Comparison of ENCODE assay signal across 19 cellular contexts in the genomic region with DNA sequence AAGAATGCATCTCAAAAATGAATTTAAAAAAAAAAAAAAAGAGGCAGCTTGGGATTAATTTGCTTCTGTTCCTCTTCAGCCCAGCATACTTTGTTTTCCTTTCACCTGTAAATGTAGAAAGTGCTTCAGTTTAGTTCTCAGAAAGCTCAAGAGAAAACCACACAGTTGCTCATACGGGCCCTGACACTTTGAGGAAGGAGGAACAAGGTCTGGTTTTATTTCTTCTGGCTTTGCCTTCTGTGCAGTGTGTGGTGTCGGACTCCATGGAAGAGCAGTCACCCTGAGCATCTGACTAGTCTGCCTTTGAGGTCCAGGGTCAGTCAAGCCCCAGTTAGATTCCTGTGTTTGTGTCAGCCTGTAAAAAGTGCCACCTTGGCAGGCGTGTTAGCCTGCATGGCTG. TPM values are rescaled to one million over a fixed set of nuclear protein-coding genes. Genes with fewer than 3 reads are reported as not detected.
DNase-seq lines count a peak whose midpoint lies in the region; ATAC-seq, FAIRE-seq and TF ChIP-seq lines count a peak whose summit lies in the region.
"Had no signal": no experiment of that assay in that cellular context is flagged by ENCODE, and none has a peak within 500 bp of the region (broad histone marks: within the 10 kb centered on the region; RNA-seq: fewer than 3 reads in every experiment).

No MANE protein-coding gene starts in this region.

- H3K9me1 ChIP-seq in K562 (ENCODE audit: control insufficient read depth, insufficient read depth, low read length), result no peaks in the 10 kb centered on the region

- no peak overlapping the region for H3K9ac ChIP-seq in K562 (ENCODE audit: insufficient read depth in 1 of 2, low read depth in 2 of 2, low read length in 2 of 2)

- ATAC-seq in K562, result no peak
- ATAC-seq in psoas muscle, result no peak
- ATAC-seq: foreskin keratinocyte, GM23338, left colon, mucosa of descending colon, sciatic nerve had no signal

- intact Hi-C loops in K562 (cut with micrococcal nuclease) (no loop called here), psoas muscle (cut with DNase I) (no loop called here)

- H3K4me1 ChIP-seq in K562 (replicated peaks in 1 of 2; ENCODE audit: control insufficient read depth in 2 of 2, insufficient read depth in 2 of 2, low read length in 2 of 2) (no peaks in the 10 kb centered on the region), psoas muscle (peaks cover 56% of the 10 kb centered on the region)

- no peak for TF ChIP-seq CTCF in K562 (IDR thresholded peaks at IDR 0.05 in 2 of 3, conservative IDR thresholded peaks at IDR 0.05 in 1 of 3; ENCODE audit: insufficient read depth in 2 of 3, low read depth in 1 of 3, low read length in 3 of 3)
- TF ChIP-seq CTCF in psoas muscle (IDR thresholded peaks at IDR 0.05), result no peak

- no peak overlapping the region for H3K4me2 ChIP-seq in K562 (ENCODE audit: insufficient read depth, low read length)
- H3K4me2 ChIP-seq: GM23338 had no signal

- H3K27me3 ChIP-seq in K562 (ENCODE audit: control insufficient read depth in 2 of 2, insufficient read depth in 2 of 2, low read length in 2 of 2) (no peaks in the 10 kb centered on the region), psoas muscle (ENCODE audit: insufficient read depth in 3 of 3, low read length in 2 of 3) (no peaks in the 10 kb centered on the region)
- H3K27me3 ChIP-seq: foreskin keratinocyte had no signal

- TF ChIP-seq POLR2A in K562 (conservative IDR thresholded peaks at IDR 0.05), result no peak

- H3K9me3 ChIP-seq in K562 (replicated peaks; ENCODE audit: control insufficient read depth, insufficient read depth, low read depth, low read length) (no peaks in the 10 kb centered on the region), psoas muscle (no peaks in the 10 kb centered on the region)
- H3K9me3 ChIP-seq: mucosa of descending colon had no signal

- no peak for TF ChIP-seq EP300 in K562 (IDR thresholded peaks at IDR 0.05; ENCODE audit: low read length)

- H3K27ac ChIP-seq in K562 (ENCODE audit: extremely low read depth, low read depth, low read length), result no peak overlapping the region
- peak overlapping the region; percentile 77 for H3K27ac ChIP-seq in psoas muscle
- H3K27ac ChIP-seq: foreskin keratinocyte, HL-60, VCaP had no signal

- TF ChIP-seq RAD21 in K562 (CRISPR knock-in tag; conservative IDR thresholded peaks at IDR 0.05 in 1 of 2, IDR thresholded peaks at IDR 0.05 in 1 of 2), result no peak

- TSS peak; percentile 28 for BruUV-seq in K562 (replicated peaks; lab: Mats Ljungman, UMichigan)

- in situ Hi-C loops in KBM-7 (cut with MboI; ENCODE audit: low pct_unique_long_range_greater_than_20kb, low sequenced_read_pairs) (no loop called here), K562 (cut with MboI) (no loop called here)

- WGBS in K562 (ENCODE audit: insufficient coverage, low coverage, missing lambda C conversion rate), result 94% methylated on average over 3 of the region's 3 CpGs
- 65 to 91% (median 79%) methylated on average over 3 of the region's 3 CpGs for WGBS in psoas muscle, 3 donors

- FAIRE-seq in K562 (lab: Jason Lieb, UNC), result no peak

- H3K36me3 ChIP-seq in K562 (ENCODE audit: control insufficient read depth, insufficient read depth, low read length), result peaks cover 92% of the 10 kb centered on the region
- H3K36me3 ChIP-seq in psoas muscle (ENCODE audit: insufficient read depth in 1 of 2, low read depth in 1 of 2), result peaks cover 12 to 90% of the 10 kb centered on the region in 2 donors

- DNase-seq in KBM-7 (peak; percentile 78), K562 (ENCODE audit: extremely low read depth in 1 of 4, low spot score in 3 of 4) (no peak), psoas muscle (no peak), UCSD-AML1 (lab: John Stamatoyannopoulos, UW; ENCODE audit: unreplicated experiment) (no peak), NCI-H526 (lab: John Stamatoyannopoulos, UW) (no peak)
- DNase-seq in central memory CD4-positive, alpha-beta T cell, result no peak
- DNase-seq: activated CD4-positive, alpha-beta memory T cell treated with anti-CD3 and anti-CD28 coated beads, Interleukin-2, amount 10 ng/mL, durations not matched to agents 7 days and 5 days; amygdala; foreskin keratinocyte; Karpas-422; left colon; mucosa of descending colon; NCI-H1436; NCI-H226; nucleus accumbens had no signal

- CTCF ChIA-PET in K562 (lab: Yijun Ruan, JAX; ENCODE audit: low intra/inter-chr PET ratio), result no interaction called here

- no peak overlapping the region for H2AFZ ChIP-seq in K562 (ENCODE audit: low read depth, low read length)
- H2AFZ ChIP-seq: GM23338 had no signal

- POLR2A ChIA-PET in K562 (lab: Yijun Ruan, JAX), result interaction anchor here (0.8 to 1.5 kb wide), 4 partner anchors 10 to 27 kb away, joined by 3 to 4 read pairs (median 4); a partner anchor contains a TSS

- no peak overlapping the region for H3K4me3 ChIP-seq in K562
- H3K4me3 ChIP-seq in psoas muscle, result no peak overlapping the region
- H3K4me3 ChIP-seq: GM23338, mucosa of descending colon had no signal

- H4K20me1 ChIP-seq in K562 (replicated peaks; ENCODE audit: control insufficient read depth, insufficient read depth, low read length), result no peaks in the 10 kb centered on the region; the same call in 1 of the 2 replicates

- H3K79me2 ChIP-seq in K562 (ENCODE audit: control insufficient read depth, insufficient read depth, low read length), result no peaks in the 10 kb centered on the region

RNA-seq across cellular contexts. Expression of a gene that starts 27.6 kb away (rescaled TPM):
- total RNA-seq in K562 (2011; cell fraction: chromatin; rRNA removed; ENCODE audit: low replicate concordance), result 146 and 215 TPM in 2 replicates
- total RNA-seq in K562 (2011; cell fraction: nucleolus; rRNA removed), result 112 and 131 TPM in 2 replicates
- 122 and 132 TPM in 2 replicates for total RNA-seq in K562 (2011; cell fraction: nucleoplasm; rRNA removed)
- total RNA-seq in K562 (2014; rRNA removed) (116 and 117 TPM in 2 replicates), K562 (2014; rRNA removed; fragmentation: Illumina TruSeq; extraction: Trizol) (105 and 140 TPM in 2 replicates), K562 (2015; rRNA removed; fragmentation: Illumina TruSeq; extraction: Trizol) (402 and 569 TPM in 2 replicates), K562 (2021) (213 and 214 TPM in 2 replicates), psoas muscle (100 to 1,000 TPM in 2 of 4 donors, 10 to 100 TPM in 2; 73.3 to 164 (median 93.1) TPM)
- polyA plus RNA-seq in K562 (2011; rRNA removed) (115 and 126 TPM in 2 replicates), K562 (2014; fragmentation: Illumina TruSeq; extraction: Trizol) (205 and 323 TPM in 2 replicates), K562 (2014; fragmentation: Nextera tagmentation; extraction: Ambion mirVana) (100 to 1,000 TPM; 297 to 332 TPM), K562 (2014; rRNA removed) (86.7 and 116 TPM in 2 replicates), psoas muscle (10 to 100 TPM; 58.0 to 79.7 (median 68.3) TPM)
- polyA plus RNA-seq in K562 (2011; cell fraction: cytosol; rRNA removed), result 52.9 and 59.1 TPM in 2 replicates
- polyA plus RNA-seq in K562 (2011; cell fraction: nucleus; rRNA removed), result 165 and 192 TPM in 2 replicates
- 120 and 129 TPM in 2 replicates for polyA plus RNA-seq in K562 (2012)
- 85.9 and 107 TPM in 2 replicates for polyA minus RNA-seq in K562 (2011; rRNA and poly(A)+ RNA removed)
- polyA minus RNA-seq in K562 (2011; cell fraction: cytosol; rRNA and poly(A)+ RNA removed), result 222 and 388 TPM in 2 replicates
- 42.5 and 94.9 TPM in 2 replicates for polyA minus RNA-seq in K562 (2011; cell fraction: nucleus; rRNA and poly(A)+ RNA removed)

RNA-seq across cellular contexts. Expression of a gene that starts 37.3 kb away (rescaled TPM):
- total RNA-seq in K562 (2011; cell fraction: chromatin; rRNA removed; ENCODE audit: low replicate concordance), result 25.9 and 66.5 TPM in 2 replicates
- total RNA-seq in K562 (2011; cell fraction: nucleolus; rRNA removed), result 45.1 and 50.5 TPM in 2 replicates
- total RNA-seq in K562 (2011; cell fraction: nucleoplasm; rRNA removed), result 43.3 and 55.3 TPM in 2 replicates
- total RNA-seq in K562 (2014; rRNA removed) (26.1 and 43.3 TPM in 2 replicates), K562 (2014; rRNA removed; fragmentation: Illumina TruSeq; extraction: Trizol) (15.3 and 17.4 TPM in 2 replicates), K562 (2015; rRNA removed; fragmentation: Illumina TruSeq; extraction: Trizol) (26.2 and 26.5 TPM in 2 replicates), K562 (2021) (35.5 and 39.8 TPM in 2 replicates), psoas muscle (10 to 100 TPM in 3 of 4 donors, 1 to 10 TPM in 1; 6.9 to 13.5 (median 11.0) TPM)
- polyA plus RNA-seq in K562 (2011; rRNA removed) (14.4 and 28.6 TPM in 2 replicates), K562 (2014; fragmentation: Illumina TruSeq; extraction: Trizol) (21.4 and 27.7 TPM in 2 replicates), K562 (2014; fragmentation: Nextera tagmentation; extraction: Ambion mirVana) (1 to 10 TPM; 7.9 to 9.6 TPM), K562 (2014; rRNA removed) (23.5 and 24.8 TPM in 2 replicates), psoas muscle (10 to 100 TPM in 1 of 3 donors, 1 to 10 TPM in 2; 6.4 to 14.2 (median 8.4) TPM)
- polyA plus RNA-seq in K562 (2011; cell fraction: cytosol; rRNA removed), result 41.8 and 53.1 TPM in 2 replicates
- polyA plus RNA-seq in K562 (2011; cell fraction: nucleus; rRNA removed), result 36.7 and 47.4 TPM in 2 replicates
- 35.0 and 52.4 TPM in 2 replicates for polyA plus RNA-seq in K562 (2012)
- 22.1 and 31.4 TPM in 2 replicates for polyA minus RNA-seq in K562 (2011; rRNA and poly(A)+ RNA removed)
- polyA minus RNA-seq in K562 (2011; cell fraction: cytosol; rRNA and poly(A)+ RNA removed), result 42.1 and 46.3 TPM in 2 replicates
- polyA minus RNA-seq in K562 (2011; cell fraction: nucleus; rRNA and poly(A)+ RNA removed), result 16.8 and 23.1 TPM in 2 replicates

RNA-seq across cellular contexts. Expression of a gene that starts 43.6 kb away (rescaled TPM):
- total RNA-seq in K562 (2011; cell fraction: chromatin; rRNA removed; ENCODE audit: low replicate concordance), result 4.5 and 16.3 TPM in 2 replicates
- 10.4 and 13.0 TPM in 2 replicates for total RNA-seq in K562 (2011; cell fraction: nucleolus; rRNA removed)
- total RNA-seq in K562 (2011; cell fraction: nucleoplasm; rRNA removed), result 4.2 and 4.8 TPM in 2 replicates
- total RNA-seq in K562 (2014; rRNA removed), result 7.5 and 8.8 TPM in 2 replicates
- 2.4 and 2.5 TPM in 2 replicates for total RNA-seq in K562 (2014; rRNA removed; fragmentation: Illumina TruSeq; extraction: Trizol)
- 4.0 and 4.6 TPM in 2 replicates for total RNA-seq in K562 (2015; rRNA removed; fragmentation: Illumina TruSeq; extraction: Trizol)
- 22.6 and 22.9 TPM in 2 replicates for total RNA-seq in K562 (2021)
- 8.1 and 16.5 TPM in 2 replicates for polyA plus RNA-seq in K562 (2011; rRNA removed)
- 15.2 and 44.8 TPM in 2 replicates for polyA plus RNA-seq in K562 (2011; cell fraction: cytosol; rRNA removed)
- polyA plus RNA-seq in K562 (2011; cell fraction: nucleus; rRNA removed), result 10.0 and 23.0 TPM in 2 replicates
- polyA plus RNA-seq in K562 (2012), result 13.0 and 13.6 TPM in 2 replicates
- polyA plus RNA-seq in K562 (2014; fragmentation: Illumina TruSeq; extraction: Trizol), result 10.5 and 14.7 TPM in 2 replicates
- polyA plus RNA-seq in K562 (2014; fragmentation: Nextera tagmentation; extraction: Ambion mirVana), result under 1 TPM; 0.20 to 0.27 TPM
- polyA plus RNA-seq in K562 (2014; rRNA removed), result 8.2 and 15.7 TPM in 2 replicates
- polyA minus RNA-seq in K562 (2011; rRNA and poly(A)+ RNA removed), result 1.6 and 13.2 TPM in 2 replicates
- polyA minus RNA-seq in K562 (2011; cell fraction: cytosol; rRNA and poly(A)+ RNA removed), result 17.4 and 18.3 TPM in 2 replicates
- polyA minus RNA-seq in K562 (2011; cell fraction: nucleus; rRNA and poly(A)+ RNA removed), result 3.4 and 8.9 TPM in 2 replicates
- 100 to 1,000 TPM in 2 of 4 donors, 10 to 100 TPM in 2; 69.8 to 217 (median 122) TPM for total RNA-seq in psoas muscle
- polyA plus RNA-seq in psoas muscle, result 100 to 1,000 TPM in 2 of 3 donors, 10 to 100 TPM in 1; 57.0 to 171 (median 170) TPM

RNA-seq across cellular contexts. Expression of a gene that starts 46.7 kb away (rescaled TPM):
- 14.7 and 39.0 TPM in 2 replicates for total RNA-seq in K562 (2011; cell fraction: chromatin; rRNA removed; ENCODE audit: low replicate concordance)
- total RNA-seq in K562 (2011; cell fraction: nucleolus; rRNA removed), result 32.7 and 33.0 TPM in 2 replicates
- 14.5 and 17.5 TPM in 2 replicates for total RNA-seq in K562 (2011; cell fraction: nucleoplasm; rRNA removed)
- total RNA-seq in K562 (2014; rRNA removed), result 5.5 and 6.3 TPM in 2 replicates
- 1.6 and 2.1 TPM in 2 replicates for total RNA-seq in K562 (2014; rRNA removed; fragmentation: Illumina TruSeq; extraction: Trizol)
- 2.0 and 2.1 TPM in 2 replicates for total RNA-seq in K562 (2015; rRNA removed; fragmentation: Illumina TruSeq; extraction: Trizol)
- 4.7 and 5.7 TPM in 2 replicates for total RNA-seq in K562 (2021)
- polyA plus RNA-seq in K562 (2011; rRNA removed), result 6.9 and 9.1 TPM in 2 replicates
- polyA plus RNA-seq in K562 (2011; cell fraction: cytosol; rRNA removed), result 4.9 and 7.5 TPM in 2 replicates
- 24.3 and 48.8 TPM in 2 replicates for polyA plus RNA-seq in K562 (2011; cell fraction: nucleus; rRNA removed)
- polyA plus RNA-seq in K562 (2012), result 6.1 and 12.0 TPM in 2 replicates
- 4.6 and 5.4 TPM in 2 replicates for polyA plus RNA-seq in K562 (2014; fragmentation: Illumina TruSeq; extraction: Trizol)
- polyA plus RNA-seq in K562 (2014; fragmentation: Nextera tagmentation; extraction: Ambion mirVana), result under 1 TPM; 0.14 to 0.15 TPM
- polyA plus RNA-seq in K562 (2014; rRNA removed), result 5.6 and 7.0 TPM in 2 replicates
- polyA minus RNA-seq in K562 (2011; rRNA and poly(A)+ RNA removed), result 1.8 and 2.6 TPM in 2 replicates
- 3.7 and 4.4 TPM in 2 replicates for polyA minus RNA-seq in K562 (2011; cell fraction: cytosol; rRNA and poly(A)+ RNA removed)
- polyA minus RNA-seq in K562 (2011; cell fraction: nucleus; rRNA and poly(A)+ RNA removed), result 17.5 and 22.5 TPM in 2 replicates
- total RNA-seq in psoas muscle, result 1 to 10 TPM; 3.9 to 8.2 (median 5.1) TPM
- polyA plus RNA-seq in psoas muscle, result 1 to 10 TPM; 2.7 to 5.2 (median 4.4) TPM

RNA-seq across cellular contexts. Expression of a gene that starts 59.5 kb away (rescaled TPM):
- 13.2 and 13.4 TPM in 2 replicates for total RNA-seq in K562 (2011; cell fraction: chromatin; rRNA removed; ENCODE audit: low replicate concordance)
- 10.9 and 13.0 TPM in 2 replicates for total RNA-seq in K562 (2011; cell fraction: nucleolus; rRNA removed)
- 15.3 and 17.7 TPM in 2 replicates for total RNA-seq in K562 (2011; cell fraction: nucleoplasm; rRNA removed)
- total RNA-seq in K562 (2014; rRNA removed) (18.5 and 18.8 TPM in 2 replicates), K562 (2014; rRNA removed; fragmentation: Illumina TruSeq; extraction: Trizol) (4.0 and 4.2 TPM in 2 replicates), K562 (2015; rRNA removed; fragmentation: Illumina TruSeq; extraction: Trizol) (6.6 and 7.3 TPM in 2 replicates), K562 (2021) (21.4 and 28.3 TPM in 2 replicates), psoas muscle (10 to 100 TPM; 21.3 to 52.2 (median 31.5) TPM)
- polyA plus RNA-seq in K562 (2011; rRNA removed) (7.9 and 9.1 TPM in 2 replicates), K562 (2014; fragmentation: Illumina TruSeq; extraction: Trizol) (20.9 and 27.2 TPM in 2 replicates), K562 (2014; fragmentation: Nextera tagmentation; extraction: Ambion mirVana) (1 to 10 TPM; 1.4 to 1.6 TPM), K562 (2014; rRNA removed) (24.4 and 26.2 TPM in 2 replicates), psoas muscle (100 to 1,000 TPM in 1 of 3 donors, 10 to 100 TPM in 1, 1 to 10 TPM in 1; 9.5 to 127 (median 22.0) TPM)
- polyA plus RNA-seq in K562 (2011; cell fraction: cytosol; rRNA removed), result 8.8 and 11.7 TPM in 2 replicates
- 7.8 and 10.5 TPM in 2 replicates for polyA plus RNA-seq in K562 (2011; cell fraction: nucleus; rRNA removed)
- polyA plus RNA-seq in K562 (2012), result 18.0 and 23.2 TPM in 2 replicates
- polyA minus RNA-seq in K562 (2011; rRNA and poly(A)+ RNA removed), result 3.2 and 4.6 TPM in 2 replicates
- 5.6 and 6.3 TPM in 2 replicates for polyA minus RNA-seq in K562 (2011; cell fraction: cytosol; rRNA and poly(A)+ RNA removed)
- polyA minus RNA-seq in K562 (2011; cell fraction: nucleus; rRNA and poly(A)+ RNA removed), result 3.8 and 7.1 TPM in 2 replicates
